Comparison of ENCODE assay signal across 1 cellular context in genomic region chr14:100860556-100861187, GRCh38.
TF ChIP-seq lines count a peak whose summit lies in the region.

No MANE protein-coding gene starts in this region.

TF ChIP-seq in HepG2, 621 proteins besides CTCF, POLR2A, EP300 and RAD21:
- TF ChIP-seq ZNF687 (CRISPR knock-in tag; IDR thresholded peaks at IDR 0.05) (peak; percentile 41), TFDP2 (CRISPR knock-in tag; IDR thresholded peaks at IDR 0.05) (no peak), MAX (IDR thresholded peaks at IDR 0.05) (0 out of 2 replicates have a peak, but pooled peaks have one; percentile 18)
